ENCODE assay signal across 1 cellular context in the genomic region with DNA sequence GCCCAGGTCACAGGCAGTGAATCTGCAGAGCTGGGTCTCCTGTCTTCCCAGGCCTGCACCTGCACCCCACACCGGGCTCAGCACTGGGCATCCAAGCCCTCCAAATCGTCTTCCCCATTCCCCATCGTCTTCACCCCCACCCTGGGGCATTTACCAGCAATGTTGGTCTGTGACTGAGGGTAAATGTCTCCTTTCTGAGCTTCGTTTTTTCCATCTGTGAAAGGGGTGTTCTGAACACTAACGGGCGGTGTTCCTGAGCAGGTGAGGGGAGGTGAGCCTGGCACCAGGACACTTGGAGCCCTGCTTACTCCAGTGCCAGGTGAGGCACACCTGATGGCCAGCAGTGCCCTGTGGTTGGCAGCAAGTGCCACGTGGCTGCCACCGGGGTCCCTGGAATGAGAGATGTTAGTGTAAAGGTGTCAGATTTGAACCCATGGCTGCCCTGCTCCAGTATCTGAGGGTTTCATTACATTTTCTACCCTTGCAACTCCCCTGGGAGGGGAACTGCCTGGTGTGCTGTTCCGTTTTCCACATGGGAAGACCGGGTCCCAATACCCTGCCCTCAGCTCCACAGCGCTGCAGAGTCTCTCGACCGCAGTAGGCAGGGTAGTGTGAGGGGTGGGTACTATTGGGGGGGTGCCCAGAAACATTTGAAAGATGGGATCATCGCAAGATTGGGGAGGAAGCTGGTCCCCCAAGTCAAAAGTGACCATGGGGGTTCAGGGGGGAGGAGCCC.
TF ChIP-seq lines count a peak whose summit lies in the region.

No MANE protein-coding gene starts in this region.

TF ChIP-seq in HEK293, 187 proteins besides CTCF, POLR2A, EP300 and RAD21 (continued from another document):
- TF ChIP-seq, protein P1, sequence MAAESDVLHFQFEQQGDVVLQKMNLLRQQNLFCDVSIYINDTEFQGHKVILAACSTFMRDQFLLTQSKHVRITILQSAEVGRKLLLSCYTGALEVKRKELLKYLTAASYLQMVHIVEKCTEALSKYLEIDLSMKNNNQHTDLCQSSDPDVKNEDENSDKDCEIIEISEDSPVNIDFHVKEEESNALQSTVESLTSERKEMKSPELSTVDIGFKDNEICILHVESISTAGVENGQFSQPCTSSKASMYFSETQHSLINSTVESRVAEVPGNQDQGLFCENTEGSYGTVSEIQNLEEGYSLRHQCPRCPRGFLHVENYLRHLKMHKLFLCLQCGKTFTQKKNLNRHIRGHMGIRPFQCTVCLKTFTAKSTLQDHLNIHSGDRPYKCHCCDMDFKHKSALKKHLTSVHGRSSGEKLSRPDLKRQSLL (tag by site-specific recombination; IDR thresholded peaks at IDR 0.05): no peak
- TF ChIP-seq ZNF837 (tag by site-specific recombination; IDR thresholded peaks at IDR 0.05) (no peak), ZFP69B (tag by site-specific recombination; IDR thresholded peaks at IDR 0.05) (0 out of 2 replicates have a peak, but pooled peaks have one; percentile 5), ZNF629 (tag by site-specific recombination; IDR thresholded peaks at IDR 0.05) (peak; percentile 8), ZNF660 (tag by site-specific recombination; IDR thresholded peaks at IDR 0.05) (no peak), ZNF785 (tag by site-specific recombination; IDR thresholded peaks at IDR 0.05) (0 out of 2 replicates have a peak, but pooled peaks have one; percentile 11), ZNF37A (tag by site-specific recombination; IDR thresholded peaks at IDR 0.05) (no peak), IKZF3 (tag by site-specific recombination; IDR thresholded peaks at IDR 0.05) (peak; percentile 56; the same call in 1 of the 2 replicates), ZNF335 (tag by site-specific recombination; conservative IDR thresholded peaks at IDR 0.05) (no peak), ZBTB21 (tag by site-specific recombination; IDR thresholded peaks at IDR 0.05) (0 out of 2 replicates have a peak, but pooled peaks have one; percentile 2)
- TF ChIP-seq, protein P2, sequence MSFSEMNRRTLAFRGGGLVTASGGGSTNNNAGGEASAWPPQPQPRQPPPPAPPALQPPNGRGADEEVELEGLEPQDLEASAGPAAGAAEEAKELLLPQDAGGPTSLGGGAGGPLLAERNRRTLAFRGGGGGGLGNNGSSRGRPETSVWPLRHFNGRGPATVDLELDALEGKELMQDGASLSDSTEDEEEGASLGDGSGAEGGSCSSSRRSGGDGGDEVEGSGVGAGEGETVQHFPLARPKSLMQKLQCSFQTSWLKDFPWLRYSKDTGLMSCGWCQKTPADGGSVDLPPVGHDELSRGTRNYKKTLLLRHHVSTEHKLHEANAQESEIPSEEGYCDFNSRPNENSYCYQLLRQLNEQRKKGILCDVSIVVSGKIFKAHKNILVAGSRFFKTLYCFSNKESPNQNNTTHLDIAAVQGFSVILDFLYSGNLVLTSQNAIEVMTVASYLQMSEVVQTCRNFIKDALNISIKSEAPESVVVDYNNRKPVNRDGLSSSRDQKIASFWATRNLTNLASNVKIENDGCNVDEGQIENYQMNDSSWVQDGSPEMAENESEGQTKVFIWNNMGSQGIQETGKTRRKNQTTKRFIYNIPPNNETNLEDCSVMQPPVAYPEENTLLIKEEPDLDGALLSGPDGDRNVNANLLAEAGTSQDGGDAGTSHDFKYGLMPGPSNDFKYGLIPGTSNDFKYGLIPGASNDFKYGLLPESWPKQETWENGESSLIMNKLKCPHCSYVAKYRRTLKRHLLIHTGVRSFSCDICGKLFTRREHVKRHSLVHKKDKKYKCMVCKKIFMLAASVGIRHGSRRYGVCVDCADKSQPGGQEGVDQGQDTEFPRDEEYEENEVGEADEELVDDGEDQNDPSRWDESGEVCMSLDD (tag by site-specific recombination; IDR thresholded peaks at IDR 0.05): peak; percentile 76; the same call in 1 of the 2 replicates
- TF ChIP-seq, protein P3, sequence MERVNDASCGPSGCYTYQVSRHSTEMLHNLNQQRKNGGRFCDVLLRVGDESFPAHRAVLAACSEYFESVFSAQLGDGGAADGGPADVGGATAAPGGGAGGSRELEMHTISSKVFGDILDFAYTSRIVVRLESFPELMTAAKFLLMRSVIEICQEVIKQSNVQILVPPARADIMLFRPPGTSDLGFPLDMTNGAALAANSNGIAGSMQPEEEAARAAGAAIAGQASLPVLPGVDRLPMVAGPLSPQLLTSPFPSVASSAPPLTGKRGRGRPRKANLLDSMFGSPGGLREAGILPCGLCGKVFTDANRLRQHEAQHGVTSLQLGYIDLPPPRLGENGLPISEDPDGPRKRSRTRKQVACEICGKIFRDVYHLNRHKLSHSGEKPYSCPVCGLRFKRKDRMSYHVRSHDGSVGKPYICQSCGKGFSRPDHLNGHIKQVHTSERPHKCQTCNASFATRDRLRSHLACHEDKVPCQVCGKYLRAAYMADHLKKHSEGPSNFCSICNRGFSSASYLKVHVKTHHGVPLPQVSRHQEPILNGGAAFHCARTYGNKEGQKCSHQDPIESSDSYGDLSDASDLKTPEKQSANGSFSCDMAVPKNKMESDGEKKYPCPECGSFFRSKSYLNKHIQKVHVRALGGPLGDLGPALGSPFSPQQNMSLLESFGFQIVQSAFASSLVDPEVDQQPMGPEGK (tag by site-specific recombination; IDR thresholded peaks at IDR 0.05): peak; percentile 12; the same call in 1 of the 2 replicates
- TF ChIP-seq, protein P4, sequence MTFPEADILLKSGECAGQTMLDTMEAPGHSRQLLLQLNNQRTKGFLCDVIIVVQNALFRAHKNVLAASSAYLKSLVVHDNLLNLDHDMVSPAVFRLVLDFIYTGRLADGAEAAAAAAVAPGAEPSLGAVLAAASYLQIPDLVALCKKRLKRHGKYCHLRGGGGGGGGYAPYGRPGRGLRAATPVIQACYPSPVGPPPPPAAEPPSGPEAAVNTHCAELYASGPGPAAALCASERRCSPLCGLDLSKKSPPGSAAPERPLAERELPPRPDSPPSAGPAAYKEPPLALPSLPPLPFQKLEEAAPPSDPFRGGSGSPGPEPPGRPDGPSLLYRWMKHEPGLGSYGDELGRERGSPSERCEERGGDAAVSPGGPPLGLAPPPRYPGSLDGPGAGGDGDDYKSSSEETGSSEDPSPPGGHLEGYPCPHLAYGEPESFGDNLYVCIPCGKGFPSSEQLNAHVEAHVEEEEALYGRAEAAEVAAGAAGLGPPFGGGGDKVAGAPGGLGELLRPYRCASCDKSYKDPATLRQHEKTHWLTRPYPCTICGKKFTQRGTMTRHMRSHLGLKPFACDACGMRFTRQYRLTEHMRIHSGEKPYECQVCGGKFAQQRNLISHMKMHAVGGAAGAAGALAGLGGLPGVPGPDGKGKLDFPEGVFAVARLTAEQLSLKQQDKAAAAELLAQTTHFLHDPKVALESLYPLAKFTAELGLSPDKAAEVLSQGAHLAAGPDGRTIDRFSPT (tag by site-specific recombination; IDR thresholded peaks at IDR 0.05): peak; percentile 2; the same call in 1 of the 2 replicates
- TF ChIP-seq, protein P5, sequence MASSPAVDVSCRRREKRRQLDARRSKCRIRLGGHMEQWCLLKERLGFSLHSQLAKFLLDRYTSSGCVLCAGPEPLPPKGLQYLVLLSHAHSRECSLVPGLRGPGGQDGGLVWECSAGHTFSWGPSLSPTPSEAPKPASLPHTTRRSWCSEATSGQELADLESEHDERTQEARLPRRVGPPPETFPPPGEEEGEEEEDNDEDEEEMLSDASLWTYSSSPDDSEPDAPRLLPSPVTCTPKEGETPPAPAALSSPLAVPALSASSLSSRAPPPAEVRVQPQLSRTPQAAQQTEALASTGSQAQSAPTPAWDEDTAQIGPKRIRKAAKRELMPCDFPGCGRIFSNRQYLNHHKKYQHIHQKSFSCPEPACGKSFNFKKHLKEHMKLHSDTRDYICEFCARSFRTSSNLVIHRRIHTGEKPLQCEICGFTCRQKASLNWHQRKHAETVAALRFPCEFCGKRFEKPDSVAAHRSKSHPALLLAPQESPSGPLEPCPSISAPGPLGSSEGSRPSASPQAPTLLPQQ (tag by site-specific recombination; IDR thresholded peaks at IDR 0.05): 0 out of 2 replicates have a peak, but pooled peaks have one; percentile 10
- TF ChIP-seq, protein P6, sequence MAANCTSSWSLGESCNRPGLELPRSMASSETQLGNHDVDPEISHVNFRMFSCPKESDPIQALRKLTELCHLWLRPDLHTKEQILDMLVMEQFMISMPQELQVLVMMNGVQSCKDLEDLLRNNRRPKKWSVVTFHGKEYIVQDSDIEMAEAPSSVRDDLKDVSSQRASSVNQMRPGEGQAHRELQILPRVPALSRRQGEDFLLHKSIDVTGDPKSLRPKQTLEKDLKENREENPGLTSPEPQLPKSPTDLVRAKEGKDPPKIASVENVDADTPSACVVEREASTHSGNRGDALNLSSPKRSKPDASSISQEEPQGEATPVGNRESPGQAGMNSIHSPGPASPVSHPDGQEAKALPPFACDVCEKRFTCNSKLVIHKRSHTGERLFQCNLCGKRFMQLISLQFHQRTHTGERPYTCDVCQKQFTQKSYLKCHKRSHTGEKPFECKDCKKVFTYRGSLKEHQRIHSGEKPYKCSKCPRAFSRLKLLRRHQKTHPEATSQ (tag by site-specific recombination; IDR thresholded peaks at IDR 0.05): no peak
